Comparison of ENCODE assay signal across 13 cellular contexts in genomic region chr17:39775075-39775474, GRCh38. TPM values are rescaled to one million over a fixed set of nuclear protein-coding genes. Genes with fewer than 3 reads are reported as not detected.
DNase-seq lines count a peak whose midpoint lies in the region; ATAC-seq and TF ChIP-seq lines count a peak whose summit lies in the region.
"Had no signal": no experiment of that assay in that cellular context is flagged by ENCODE, and none has a peak within 500 bp of the region (broad histone marks: within the 10 kb centered on the region; RNA-seq: fewer than 3 reads in every experiment).

No MANE protein-coding gene starts in this region.

- POLR2A ChIA-PET in PC-3 (lab: Charles Lee; ENCODE audit: unreplicated experiment), result interaction anchor here (0.6 kb wide), 1 partner anchor 169 kb away, joined by 13 read pairs; no protein-coding TSS in a partner anchor

- peaks cover 56% of the 10 kb centered on the region for H3K36me3 Mint-ChIP-seq in activated naive CD8-positive, alpha-beta T cell treated with anti-CD3 and anti-CD28 coated beads for 36 hours
- H3K36me3 Mint-ChIP-seq in stimulated activated effector memory CD8-positive, alpha-beta T cell treated with anti-CD3 and anti-CD28 coated beads, Interleukin-12 subunit alpha, Interleukin-12 subunit beta, amount 100 ng/mL, for 72 hours, result peaks cover 92% of the 10 kb centered on the region

- H3K4me1 ChIP-seq in Karpas-422 (ENCODE audit: low read length), result peaks cover 100% of the 10 kb centered on the region
- peaks cover 11% of the 10 kb centered on the region for H3K4me1 ChIP-seq in PC-3 (ENCODE audit: insufficient read depth, low read length)
- H3K4me1 ChIP-seq: SJCRH30 had no signal

- peaks cover 2% of the 10 kb centered on the region for H3K9me3 Mint-ChIP-seq in activated naive CD8-positive, alpha-beta T cell treated with anti-CD3 and anti-CD28 coated beads for 36 hours
- no peaks in the 10 kb centered on the region for H3K9me3 Mint-ChIP-seq in stimulated activated effector memory CD8-positive, alpha-beta T cell treated with anti-CD3 and anti-CD28 coated beads, Interleukin-12 subunit alpha, Interleukin-12 subunit beta, amount 100 ng/mL, for 72 hours

- H3K4me2 ChIP-seq in Karpas-422 (ENCODE audit: low read depth, low read length, poor library complexity, severe bottlenecking) (peak overlapping the region; percentile 65), PC-3 (ENCODE audit: low read length) (no peak overlapping the region)

- CTCF ChIA-PET in PC-3 (lab: Charles Lee), result no interaction called here

- H3K27me3 ChIP-seq in Karpas-422 (ENCODE audit: low read length), result no peaks in the 10 kb centered on the region
- peaks cover 17% of the 10 kb centered on the region for H3K27me3 ChIP-seq in PC-3 (ENCODE audit: low read length)

- intact Hi-C loops in PC-3 (cut with micrococcal nuclease), result no loop called here

- no peaks in the 10 kb centered on the region for H3K27me3 Mint-ChIP-seq in activated naive CD8-positive, alpha-beta T cell treated with anti-CD3 and anti-CD28 coated beads for 36 hours

- no peak for DNase-seq in Karpas-422
- no peak for DNase-seq in activated naive CD8-positive, alpha-beta T cell treated with anti-CD3 and anti-CD28 coated beads for 36 hours
- no peak for DNase-seq in stimulated activated effector memory CD8-positive, alpha-beta T cell treated with anti-CD3 and anti-CD28 coated beads, Interleukin-12 subunit alpha, Interleukin-12 subunit beta, amount 100 ng/mL, for 72 hours (ENCODE audit: low spot score in 2 of 2)
- DNase-seq in PC-3, result no peak
- DNase-seq: activated CD8-positive, alpha-beta memory T cell treated with anti-CD3 and anti-CD28 coated beads, Interleukin-2, amount 50 U/mL, for 4 hours; dermis blood vessel endothelial cell; NCI-H2081 treated with DMSO at 0.1 percent for 48 hours; nucleus accumbens; SJCRH30; stimulated activated naive CD4-positive, alpha-beta T cell treated with Interleukin-2 at 50 U/mL for 16 hours had no signal

- H3K9me2 ChIP-seq in Karpas-422 (replicated peaks; ENCODE audit: insufficient read depth, low read length), result no peaks in the 10 kb centered on the region
- no peaks in the 10 kb centered on the region for H3K9me2 ChIP-seq in PC-3 (replicated peaks; ENCODE audit: low read length)

- peak; percentile 49 for ATAC-seq in stimulated activated effector memory CD8-positive, alpha-beta T cell treated with anti-CD3 and anti-CD28 coated beads, Interleukin-12 subunit alpha, Interleukin-12 subunit beta, amount 100 ng/mL, for 72 hours
- no peak for ATAC-seq in HG03432 (IDR thresholded peaks at IDR 0.05; ENCODE audit: unreplicated experiment)
- no peak for ATAC-seq in GM21786 (IDR thresholded peaks at IDR 0.05; ENCODE audit: unreplicated experiment)
- ATAC-seq in PC-3, result no peak

- H3F3A ChIP-seq in PC-3 (ENCODE audit: low read length, unreplicated experiment), result no peaks in the 10 kb centered on the region

- H3K79me2 ChIP-seq in Karpas-422 (ENCODE audit: low read length) (peaks cover 85% of the 10 kb centered on the region), PC-3 (ENCODE audit: low read length) (no peaks in the 10 kb centered on the region)

- H4K20me1 ChIP-seq in Karpas-422 (ENCODE audit: insufficient read depth, low read depth, low read length) (no peaks in the 10 kb centered on the region), PC-3 (ENCODE audit: low read length) (no peaks in the 10 kb centered on the region)

- H3K4me3 Mint-ChIP-seq in activated naive CD8-positive, alpha-beta T cell treated with anti-CD3 and anti-CD28 coated beads for 36 hours, result peak overlapping the region; percentile 54
- H3K4me3 Mint-ChIP-seq in stimulated activated effector memory CD8-positive, alpha-beta T cell treated with anti-CD3 and anti-CD28 coated beads, Interleukin-12 subunit alpha, Interleukin-12 subunit beta, amount 100 ng/mL, for 72 hours, result peak overlapping the region; percentile 72

- H3K4me1 Mint-ChIP-seq in activated naive CD8-positive, alpha-beta T cell treated with anti-CD3 and anti-CD28 coated beads for 36 hours, result peaks cover 85% of the 10 kb centered on the region
- H3K4me1 Mint-ChIP-seq in stimulated activated effector memory CD8-positive, alpha-beta T cell treated with anti-CD3 and anti-CD28 coated beads, Interleukin-12 subunit alpha, Interleukin-12 subunit beta, amount 100 ng/mL, for 72 hours, result peaks cover 80% of the 10 kb centered on the region

- BruUV-seq in PC-3 (replicated peaks; lab: Mats Ljungman, UMichigan), result no TSS peak

- H3K4me3 ChIP-seq in GM12875 (ENCODE audit: low read depth, low read length) (peak overlapping the region; percentile 49), Karpas-422 (ENCODE audit: low read length) (peak overlapping the region; percentile 7; the same call in 1 of the 2 replicates), PC-3 (ENCODE audit: low read length) (no peak overlapping the region)
- H3K4me3 ChIP-seq: SJCRH30 had no signal

- H3K36me3 ChIP-seq in Karpas-422 (ENCODE audit: insufficient read depth, low read length) (peaks cover 41% of the 10 kb centered on the region; the same call in 1 of the 2 replicates), PC-3 (ENCODE audit: low read depth, low read length) (no peaks in the 10 kb centered on the region)
- H3K36me3 ChIP-seq: SJCRH30 had no signal

- peak overlapping the region; percentile 96 for H3K27ac ChIP-seq in Karpas-422 (ENCODE audit: low read length)
- no peak overlapping the region for H3K27ac ChIP-seq in PC-3 (ENCODE audit: low read length)
- H3K27ac ChIP-seq: SJCRH30 had no signal

- peak overlapping the region; percentile 82 for H3K27ac Mint-ChIP-seq in activated naive CD8-positive, alpha-beta T cell treated with anti-CD3 and anti-CD28 coated beads for 36 hours
- peak overlapping the region; percentile 91 for H3K27ac Mint-ChIP-seq in stimulated activated effector memory CD8-positive, alpha-beta T cell treated with anti-CD3 and anti-CD28 coated beads, Interleukin-12 subunit alpha, Interleukin-12 subunit beta, amount 100 ng/mL, for 72 hours

- H3K9me3 ChIP-seq in Karpas-422 (ENCODE audit: low read length), result no peaks in the 10 kb centered on the region
- H3K9me3 ChIP-seq in PC-3 (ENCODE audit: low read length), result no peaks in the 10 kb centered on the region
- H3K9me3 ChIP-seq: SJCRH30 had no signal

- TF ChIP-seq CTCF in GM12875 (IDR thresholded peaks at IDR 0.05; ENCODE audit: borderline replicate concordance, insufficient read depth, low read depth, low read length) (no peak), PC-3 (conservative IDR thresholded peaks at IDR 0.05; ENCODE audit: low read depth, low read length) (no peak)

- H3K9ac ChIP-seq in Karpas-422 (ENCODE audit: low read length) (peak overlapping the region; percentile 57), PC-3 (ENCODE audit: low read length) (no peak overlapping the region)

- no peak overlapping the region for H2AFZ ChIP-seq in Karpas-422 (ENCODE audit: low read length)
- H2AFZ ChIP-seq in PC-3 (ENCODE audit: low read length), result no peak overlapping the region

RNA-seq across cellular contexts. Expression of gene GRB7, which starts 37.3 kb away (rescaled TPM):
- 0.18 and 1.5 TPM in 2 replicates for total RNA-seq in Karpas-422 (2014; rRNA removed; shearing (Covaris generic); ENCODE audit: low replicate concordance)
- under 1 TPM; 0.60 to 0.84 TPM for total RNA-seq in activated naive CD8-positive, alpha-beta T cell treated with anti-CD3 and anti-CD28 coated beads for 36 hours
- total RNA-seq in PC-3 (2014; rRNA removed), result 21.2 and 31.3 TPM in 2 replicates
- total RNA-seq: SJCRH30 had no signal

RNA-seq across cellular contexts. Expression of gene MIEN1, which starts 44.7 kb away (rescaled TPM):
- total RNA-seq in Karpas-422 (2014; rRNA removed; shearing (Covaris generic); ENCODE audit: low replicate concordance), result 77.8 and 78.6 TPM in 2 replicates
- 10 to 100 TPM; 30.7 to 33.3 TPM for total RNA-seq in activated naive CD8-positive, alpha-beta T cell treated with anti-CD3 and anti-CD28 coated beads for 36 hours
- total RNA-seq in PC-3 (2014; rRNA removed), result 52.0 and 57.8 TPM in 2 replicates
